Comparison of ENCODE assay signal across 8 cellular contexts in the genomic region with DNA sequence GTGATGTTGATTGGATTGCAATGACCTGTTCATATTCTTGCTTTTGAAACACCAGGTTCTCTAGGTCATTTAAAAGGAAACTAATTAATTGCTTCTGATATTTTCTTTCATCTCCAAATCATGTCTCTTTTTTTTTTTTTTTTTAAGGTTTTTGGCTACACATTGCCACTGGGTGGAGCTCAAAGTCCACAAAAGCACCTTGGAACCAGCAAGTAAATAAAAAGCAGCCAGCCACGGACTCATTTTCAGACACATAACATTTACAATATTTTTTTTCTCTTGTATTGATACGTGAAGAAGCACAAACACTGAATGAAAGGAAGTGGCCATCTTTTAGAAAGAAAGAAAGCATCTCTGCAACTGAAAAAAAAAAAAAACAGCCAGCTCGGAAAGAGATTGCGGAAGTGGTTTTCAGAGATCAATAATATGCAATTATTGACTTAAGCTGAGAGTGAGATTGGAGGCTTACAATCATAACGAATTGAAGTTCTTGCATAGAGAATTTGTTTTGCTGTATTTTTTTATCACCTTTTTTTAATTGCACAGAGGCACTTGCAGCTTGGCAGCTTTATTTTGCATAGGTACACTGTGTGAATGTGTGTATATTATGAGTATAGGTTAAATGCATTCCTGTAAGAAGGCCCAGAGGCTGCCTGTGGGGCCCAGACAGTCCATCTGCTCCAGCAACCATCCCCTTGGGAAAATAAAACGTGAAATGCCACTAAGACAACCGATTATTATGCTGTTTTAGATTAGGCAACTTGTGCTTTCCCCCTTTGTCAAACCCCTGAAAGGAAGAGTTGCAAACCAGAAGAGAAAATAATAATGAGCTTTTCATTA. TPM values are rescaled to one million over a fixed set of nuclear protein-coding genes. Genes with fewer than 3 reads are reported as not detected.
DNase-seq lines count a peak whose midpoint lies in the region; ATAC-seq and TF ChIP-seq lines count a peak whose summit lies in the region.

No MANE protein-coding gene starts in this region.

- no peak overlapping the region for H3K23ac ChIP-seq in trophoblast cell (ENCODE audit: low read length)

- CTCF ChIA-PET in HCT116 (lab: Charles Lee) = interaction anchor here (0.6 to 3.0 kb wide), 10 partner anchors 12 to 1897 kb away, joined by 3 to 22 read pairs (median 4); a partner anchor contains a TSS

- no TSS peak for BruUV-seq in HCT116 (replicated peaks; lab: Mats Ljungman, UMichigan)

- H3K27ac ChIP-seq in HCT116 (ENCODE audit: low read depth, low read length) (no peak overlapping the region), trophoblast cell (ENCODE audit: low read depth, low read length) (no peak overlapping the region)

- peak overlapping the region; percentile 34 for H2AFZ ChIP-seq in HCT116 (ENCODE audit: low read depth, low read length, poor library complexity, severe bottlenecking)
- no peak overlapping the region for H2AFZ ChIP-seq in trophoblast cell (ENCODE audit: insufficient read depth, low read length, poor library complexity)

- no peak overlapping the region for H3K4me3 ChIP-seq in HCT116 (replicated peaks in 1 of 2; ENCODE audit: low read depth in 1 of 2, low read length in 2 of 2)
- H3K4me3 ChIP-seq in trophoblast cell (ENCODE audit: low read depth, low read length) = no peak overlapping the region

- H4K12ac ChIP-seq in trophoblast cell (ENCODE audit: low read depth, low read length) = no peak overlapping the region

- H3K79me2 ChIP-seq in HCT116 (ENCODE audit: insufficient read depth, low read length) (no peaks in the 10 kb centered on the region), trophoblast cell (ENCODE audit: control insufficient read depth, insufficient read depth, low read length, poor library complexity) (no peaks in the 10 kb centered on the region)

- no peak overlapping the region for H2BK120ac ChIP-seq in trophoblast cell (ENCODE audit: insufficient read depth, low read length, poor library complexity)

- H3K9me3 ChIP-seq in HCT116 (ENCODE audit: control insufficient read depth in 1 of 2, insufficient read depth in 1 of 2, low read depth in 1 of 2, low read length in 2 of 2) (no peaks in the 10 kb centered on the region), trophoblast cell (ENCODE audit: insufficient read depth, low read depth, low read length) (no peaks in the 10 kb centered on the region)

- no peaks in the 10 kb centered on the region for H4K20me1 ChIP-seq in HCT116 (ENCODE audit: insufficient read depth)

- no peak for TF ChIP-seq POLR2A in HCT116 (IDR thresholded peaks at IDR 0.05; ENCODE audit: borderline replicate concordance, extremely low read depth, insufficient read depth, insufficient read length)

- POLR2A ChIA-PET in HCT116 (lab: Charles Lee) = no interaction called here

- H3K9ac ChIP-seq in HCT116 (ENCODE audit: low read length) = no peak overlapping the region
- H3K9ac ChIP-seq in trophoblast cell (ENCODE audit: low read length) = no peak overlapping the region

- peak; percentile 80 for TF ChIP-seq RAD21 in HCT116 (IDR thresholded peaks at IDR 0.05; ENCODE audit: low read depth)

- no peaks in the 10 kb centered on the region for H3K9me2 ChIP-seq in HCT116 (ENCODE audit: insufficient read depth)

- H3K4me2 ChIP-seq in HCT116 (ENCODE audit: low read length) (peak overlapping the region; percentile 48; the same call in 1 of the 2 replicates), trophoblast cell (ENCODE audit: low read length) (no peak overlapping the region)

- H3K36me3 ChIP-seq in HCT116 (ENCODE audit: control insufficient read depth in 1 of 2, insufficient read depth in 2 of 2, low read length in 2 of 2) (no peaks in the 10 kb centered on the region), trophoblast cell (ENCODE audit: control insufficient read depth in 1 of 2, insufficient read depth in 2 of 2, low read length in 2 of 2) (no peaks in the 10 kb centered on the region)

- DNase-seq in D341Med (ENCODE audit: low spot score) (peak; percentile 63), HCT116 (ENCODE audit: low read depth, low spot score) (peak; percentile 57), NCI-H2196 treated with DMSO at 0.1 percent for 48 hours (lab: John Stamatoyannopoulos, UW; ENCODE audit: unreplicated experiment) (peak; percentile 11), fibroblast of the conjunctiva (ENCODE audit: low read depth) (peak; percentile 51), trophoblast cell (peak; percentile 18 to 71)
- DNase-seq in activated CD4-positive, alpha-beta T cell treated with anti-CD3 and anti-CD28 coated beads for 4 hours = peak; percentile 5 to 26

- no peak overlapping the region for H4K91ac ChIP-seq in trophoblast cell (ENCODE audit: low read depth, low read length)

- no peak overlapping the region for H4K8ac ChIP-seq in trophoblast cell (ENCODE audit: low read depth, low read length)

- intact Hi-C loops in HCT116 (cut with micrococcal nuclease) = loop anchor here (1.0 to 10.0 kb wide), 5 partner anchors 325 to 1804 kb away; no protein-coding TSS in a partner anchor

- peak; percentile 38 to 78 (median 56); a peak in 4 of 6 replicates for TF ChIP-seq CTCF in HCT116 (IDR thresholded peaks at IDR 0.05 in 2 of 3, conservative IDR thresholded peaks at IDR 0.05 in 1 of 3; ENCODE audit: borderline replicate concordance in 1 of 3, insufficient read depth in 1 of 3, low read depth in 2 of 3, low read length in 2 of 3)

- H3K18ac ChIP-seq in trophoblast cell (ENCODE audit: low read length) = no peak overlapping the region

- H3K14ac ChIP-seq in trophoblast cell (ENCODE audit: low read length) = no peak overlapping the region

- no peak overlapping the region for H2BK5ac ChIP-seq in trophoblast cell (ENCODE audit: low read depth, low read length, poor library complexity)

- no peaks in the 10 kb centered on the region for H3K4me1 ChIP-seq in HCT116 (ENCODE audit: control insufficient read depth in 1 of 2, insufficient read depth in 2 of 2, low read length in 2 of 2)
- no peaks in the 10 kb centered on the region for H3K4me1 ChIP-seq in trophoblast cell (ENCODE audit: control insufficient read depth in 1 of 2, insufficient read depth in 2 of 2, low read length in 2 of 2)

- RAD21 ChIA-PET in HCT116 (lab: Charles Lee; ENCODE audit: low non-redundant PET in 1 of 2, low total read pairs in 2 of 2, uncharacterized antibody in 2 of 2, unreplicated experiment in 2 of 2) = interaction anchor here (0.6 to 0.7 kb wide), 4 partner anchors 50 to 1927 kb away, joined by 3 to 4 read pairs (median 3); no protein-coding TSS in a partner anchor

- H3K4ac ChIP-seq in trophoblast cell (ENCODE audit: low read depth, low read length) = no peak overlapping the region

- H3K27me3 ChIP-seq in HCT116 (ENCODE audit: insufficient read depth, low read length) (peaks cover 20% of the 10 kb centered on the region), trophoblast cell (ENCODE audit: insufficient read depth, low read length) (no peaks in the 10 kb centered on the region)

- WGBS in trophoblast cell (ENCODE audit: extremely low coverage, insufficient coverage, insufficient read length) = no CpG with 5 or more reads among the region's 7 CpGs

- no peak overlapping the region for H2AK5ac ChIP-seq in trophoblast cell (ENCODE audit: low read length)

- ATAC-seq in HCT116 (no peak), GM21619 (IDR thresholded peaks at IDR 0.05; ENCODE audit: unreplicated experiment) (no peak), HG02763 (IDR thresholded peaks at IDR 0.05; ENCODE audit: unreplicated experiment) (no peak)

- H3K79me1 ChIP-seq in trophoblast cell (ENCODE audit: low read length) = no peaks in the 10 kb centered on the region

- no peak overlapping the region for H2BK12ac ChIP-seq in trophoblast cell (ENCODE audit: low read length)

TF ChIP-seq in HCT116, 20 proteins besides CTCF, POLR2A, EP300 and RAD21:
- TF ChIP-seq FOSL1 (IDR thresholded peaks at IDR 0.05; ENCODE audit: low read depth) (no peak), ELF1 (IDR thresholded peaks at IDR 0.05; ENCODE audit: borderline replicate concordance, low read depth) (no peak), EZH2phosphoT487 (IDR thresholded peaks at IDR 0.05; ENCODE audit: borderline replicate concordance) (no peak), POLR2AphosphoS5 (IDR thresholded peaks at IDR 0.05; ENCODE audit: low read depth, low read length) (no peak), ZFX (IDR thresholded peaks at IDR 0.05) (no peak)
- TF ChIP-seq, protein P1, sequence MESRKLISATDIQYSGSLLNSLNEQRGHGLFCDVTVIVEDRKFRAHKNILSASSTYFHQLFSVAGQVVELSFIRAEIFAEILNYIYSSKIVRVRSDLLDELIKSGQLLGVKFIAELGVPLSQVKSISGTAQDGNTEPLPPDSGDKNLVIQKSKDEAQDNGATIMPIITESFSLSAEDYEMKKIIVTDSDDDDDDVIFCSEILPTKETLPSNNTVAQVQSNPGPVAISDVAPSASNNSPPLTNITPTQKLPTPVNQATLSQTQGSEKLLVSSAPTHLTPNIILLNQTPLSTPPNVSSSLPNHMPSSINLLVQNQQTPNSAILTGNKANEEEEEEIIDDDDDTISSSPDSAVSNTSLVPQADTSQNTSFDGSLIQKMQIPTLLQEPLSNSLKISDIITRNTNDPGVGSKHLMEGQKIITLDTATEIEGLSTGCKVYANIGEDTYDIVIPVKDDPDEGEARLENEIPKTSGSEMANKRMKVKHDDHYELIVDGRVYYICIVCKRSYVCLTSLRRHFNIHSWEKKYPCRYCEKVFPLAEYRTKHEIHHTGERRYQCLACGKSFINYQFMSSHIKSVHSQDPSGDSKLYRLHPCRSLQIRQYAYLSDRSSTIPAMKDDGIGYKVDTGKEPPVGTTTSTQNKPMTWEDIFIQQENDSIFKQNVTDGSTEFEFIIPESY (IDR thresholded peaks at IDR 0.05; ENCODE audit: extremely low read depth, insufficient replicate concordance, low read length) = no peak

RNA-seq across cellular contexts. Expression of a gene that starts 28.2 kb away (rescaled TPM):
- total RNA-seq in HCT116 (2021; ENCODE audit: unreplicated experiment) = not detected
- not detected in 2 replicates for polyA plus RNA-seq in HCT116 (2012)
- polyA plus RNA-seq in trophoblast cell (2013) = 8,427 and 9,365 TPM in 2 replicates

Comparison
In these comparisons a context has a peak if more than half of its experiments do, and no peak if none do; other contexts are left out.
1. DNase-seq: peak in every context shown above with its lines; median percentile 63 in D341Med; 57 in HCT116; 51 in fibroblast of the conjunctiva; 44 in trophoblast cell; 16 in activated CD4-positive, alpha-beta T cell treated with anti-CD3 and anti-CD28 coated beads for 4 hours; 11 in NCI-H2196 treated with DMSO at 0.1 percent for 48 hours.